ENCODE assay signal across 10 cellular contexts in the genomic region with DNA sequence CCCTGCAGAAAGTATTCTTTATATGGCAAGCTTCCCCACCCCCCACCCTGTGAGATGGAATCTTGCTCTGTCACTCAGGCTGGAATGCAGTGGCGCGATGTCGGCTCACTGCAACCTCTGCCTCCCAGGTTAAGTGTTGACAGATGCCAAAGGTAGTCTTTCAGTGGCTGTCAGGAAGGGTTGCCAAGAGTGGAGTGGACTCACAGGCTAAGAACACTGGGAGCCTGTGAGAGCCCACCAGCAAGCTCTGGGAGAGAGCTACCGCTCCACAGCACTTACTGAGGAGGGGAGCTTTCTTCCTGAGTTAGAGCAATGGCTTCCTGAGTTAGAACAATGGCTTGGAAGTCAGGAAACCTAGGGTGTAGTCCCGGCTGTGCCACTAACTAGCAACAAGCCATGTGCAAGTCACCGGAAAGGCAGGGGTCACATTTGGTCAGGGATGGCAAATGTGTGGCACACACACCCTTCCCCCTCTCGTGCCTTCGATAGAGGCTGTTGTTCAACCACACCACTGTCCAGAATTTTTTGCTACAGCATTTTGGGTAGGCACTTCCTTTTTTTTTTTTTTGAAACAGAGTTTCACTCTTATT. TPM values are rescaled to one million over a fixed set of nuclear protein-coding genes. Genes with fewer than 3 reads are reported as not detected.
DNase-seq lines count a peak whose midpoint lies in the region; ATAC-seq, FAIRE-seq and TF ChIP-seq lines count a peak whose summit lies in the region.
"Had no signal": no experiment of that assay in that cellular context is flagged by ENCODE, and none has a peak within 500 bp of the region (broad histone marks: within the 10 kb centered on the region; RNA-seq: fewer than 3 reads in every experiment).

No MANE protein-coding gene starts in this region.

- no TSS peak for BruUV-seq in endothelial cell of umbilical vein (replicated peaks; lab: Mats Ljungman, UMichigan)

- DNase-seq in MV-4-11 (lab: John Stamatoyannopoulos, UW): peak; percentile 98
- peak; percentile 90 for DNase-seq in endothelial cell of umbilical vein (ENCODE audit: low read depth, low spot score)
- peak; percentile 47 to 49 for DNase-seq in thyroid gland
- DNase-seq in amniotic stem cell (lab: John Stamatoyannopoulos, UW): no peak
- no peak for DNase-seq in activated CD4-positive, alpha-beta T cell treated with anti-CD3 and anti-CD28 coated beads for 36 hours
- no peak for DNase-seq in NCI-H2081 (lab: John Stamatoyannopoulos, UW)
- DNase-seq: SK-N-SH had no signal

- H3K9ac ChIP-seq in endothelial cell of umbilical vein (replicated peaks; ENCODE audit: extremely low read depth, insufficient read depth, low read length) (peak overlapping the region; percentile 84), mucosa of rectum (ENCODE audit: low read depth in 1 of 2, low read length in 2 of 2) (no peak overlapping the region)
- H3K9ac ChIP-seq: SK-N-SH had no signal

- H3K9me3 ChIP-seq in endothelial cell of umbilical vein (replicated peaks; ENCODE audit: control insufficient read depth, insufficient read depth, low read length): no peaks in the 10 kb centered on the region
- H3K9me3 ChIP-seq in mucosa of rectum (ENCODE audit: control insufficient read depth in 2 of 2, low read length in 2 of 2): no peaks in the 10 kb centered on the region
- H3K9me3 ChIP-seq in thyroid gland: no peaks in the 10 kb centered on the region
- H3K9me3 ChIP-seq: SK-N-SH had no signal

- H3K27ac Mint-ChIP-seq in activated CD4-positive, alpha-beta T cell treated with anti-CD3 and anti-CD28 coated beads for 36 hours: no peak overlapping the region

- H2AFZ ChIP-seq in endothelial cell of umbilical vein (ENCODE audit: low read depth, low read length): peak overlapping the region; percentile 68

- CTCF ChIA-PET in endothelial cell of umbilical vein (lab: Charles Lee): interaction anchor here (0.7 to 5.5 kb wide), 16 partner anchors 10 to 171 kb away, joined by 3 to 28 read pairs (median 4); a partner anchor contains a TSS
- CTCF ChIA-PET in activated CD4-positive, alpha-beta T cell treated with anti-CD3 and anti-CD28 coated beads for 36 hours (lab: Charles Lee): interaction anchor here (0.6 to 0.8 kb wide), 2 partner anchors 160 to 171 kb away, joined by 3 read pairs; no protein-coding TSS in a partner anchor

- H3K4me3 ChIP-seq in endothelial cell of umbilical vein (replicated peaks in 1 of 3; ENCODE audit: insufficient read depth in 1 of 3, low read depth in 1 of 3, low read length in 3 of 3) (peak overlapping the region in 2 of 3 experiments; percentile 32), mucosa of rectum (ENCODE audit: low read length in 2 of 2) (no peak overlapping the region), thyroid gland (replicated peaks in 1 of 3) (no peak overlapping the region)

- H3K36me3 ChIP-seq in endothelial cell of umbilical vein (ENCODE audit: control insufficient read depth in 2 of 2, extremely low read depth in 1 of 2, insufficient read depth in 2 of 2, low read length in 2 of 2) (no peaks in the 10 kb centered on the region), mucosa of rectum (ENCODE audit: control insufficient read depth in 2 of 2, insufficient read depth in 2 of 2, low read length in 2 of 2) (no peaks in the 10 kb centered on the region), thyroid gland (no peaks in the 10 kb centered on the region)

- no peaks in the 10 kb centered on the region for H3K36me3 Mint-ChIP-seq in activated CD4-positive, alpha-beta T cell treated with anti-CD3 and anti-CD28 coated beads for 36 hours (ENCODE audit: low read depth)

- TF ChIP-seq CTCF in endothelial cell of umbilical vein (IDR thresholded peaks at IDR 0.05; ENCODE audit: extremely low read depth in 1 of 2, insufficient read depth in 1 of 2, low read depth in 1 of 2, low read length in 2 of 2) (no peak), thyroid gland (IDR thresholded peaks at IDR 0.05) (no peak)

- ATAC-seq in activated CD4-positive, alpha-beta T cell treated with anti-CD3 and anti-CD28 coated beads for 36 hours: no peak
- ATAC-seq in HG02623 (IDR thresholded peaks at IDR 0.05; ENCODE audit: unreplicated experiment): no peak

- no peaks in the 10 kb centered on the region for H3K9me3 Mint-ChIP-seq in activated CD4-positive, alpha-beta T cell treated with anti-CD3 and anti-CD28 coated beads for 36 hours (ENCODE audit: low read depth)

- no peak overlapping the region for H3K4me3 Mint-ChIP-seq in activated CD4-positive, alpha-beta T cell treated with anti-CD3 and anti-CD28 coated beads for 36 hours

- intact Hi-C loops in endothelial cell of umbilical vein (cut with micrococcal nuclease) (loop anchor here (1.0 to 5.0 kb wide), 2 partner anchors 11 to 168 kb away; no protein-coding TSS in a partner anchor), thyroid gland (cut with DNase I) (no loop called here)
- intact Hi-C loops in activated CD4-positive, alpha-beta T cell treated with anti-CD3 and anti-CD28 coated beads for 36 hours (cut with DNase I, micrococcal nuclease): no loop called here

- peaks cover 13% of the 10 kb centered on the region for H3K79me2 ChIP-seq in endothelial cell of umbilical vein (ENCODE audit: control insufficient read depth, insufficient read depth, low read length)

- POLR2A ChIA-PET in endothelial cell of umbilical vein (lab: Charles Lee): interaction anchor here (0.6 to 1.9 kb wide), 2 partner anchors 18 to 42 kb away, joined by 3 to 7 read pairs; a partner anchor contains a TSS
- POLR2A ChIA-PET in activated CD4-positive, alpha-beta T cell treated with anti-CD3 and anti-CD28 coated beads for 36 hours (lab: Charles Lee): no interaction called here

- TF ChIP-seq POLR2A in endothelial cell of umbilical vein (IDR thresholded peaks at IDR 0.05; ENCODE audit: low read depth, low read length) (no peak), thyroid gland (IDR thresholded peaks at IDR 0.05) (no peak)

- H3K27me3 Mint-ChIP-seq in activated CD4-positive, alpha-beta T cell treated with anti-CD3 and anti-CD28 coated beads for 36 hours: no peaks in the 10 kb centered on the region

- FAIRE-seq in endothelial cell of umbilical vein (lab: Jason Lieb, UNC): peak; percentile 95

- no peaks in the 10 kb centered on the region for H3K9me1 ChIP-seq in endothelial cell of umbilical vein (replicated peaks; ENCODE audit: control insufficient read depth, extremely low read depth, insufficient read depth, low read length)

- H3K4me1 ChIP-seq in endothelial cell of umbilical vein (ENCODE audit: control insufficient read depth, extremely low read depth, insufficient read depth, low read length) (peaks cover 46% of the 10 kb centered on the region), mucosa of rectum (ENCODE audit: control insufficient read depth in 2 of 2, insufficient read depth in 2 of 2, low read length in 2 of 2) (peaks cover 14 to 20% of the 10 kb centered on the region in 2 donors), thyroid gland (no peaks in the 10 kb centered on the region)

- dilution Hi-C loops in endothelial cell of umbilical vein (cut with MboI; ENCODE audit: extremely low pct_ligation_motif_present, low sequenced_read_pairs): no loop called here

- 36% methylated on average over 7 to 8 of the region's 8 CpGs for WGBS in thyroid gland, 2 donors

- H3K4me1 Mint-ChIP-seq in activated CD4-positive, alpha-beta T cell treated with anti-CD3 and anti-CD28 coated beads for 36 hours: peaks cover 5% of the 10 kb centered on the region

- H3K27ac ChIP-seq in endothelial cell of umbilical vein (ENCODE audit: insufficient read depth, low read depth, low read length) (peak overlapping the region; percentile 82), mucosa of rectum (ENCODE audit: low read depth in 2 of 2, low read length in 2 of 2) (peak overlapping the region; percentile 42 to 61), thyroid gland (peak overlapping the region in 2 of 3 donors; percentile 6 to 10)

- no peaks in the 10 kb centered on the region for H3K27me3 ChIP-seq in endothelial cell of umbilical vein (ENCODE audit: control insufficient read depth in 2 of 2, insufficient read depth in 2 of 2, low read length in 2 of 2)
- H3K27me3 ChIP-seq in mucosa of rectum (ENCODE audit: control insufficient read depth in 2 of 2, insufficient read depth in 2 of 2, low read length in 2 of 2): no peaks in the 10 kb centered on the region
- H3K27me3 ChIP-seq in thyroid gland: no peaks in the 10 kb centered on the region

- peak overlapping the region; percentile 95 for H3K4me2 ChIP-seq in endothelial cell of umbilical vein (ENCODE audit: insufficient read depth, low read length)
- H3K4me2 ChIP-seq: SK-N-SH had no signal

- no peaks in the 10 kb centered on the region for H4K20me1 ChIP-seq in endothelial cell of umbilical vein (replicated peaks; ENCODE audit: control insufficient read depth, extremely low read depth, insufficient read depth, low read length)

RNA-seq across cellular contexts. Expression of a gene that starts 2.6 kb away (rescaled TPM):
- total RNA-seq in endothelial cell of umbilical vein (182 and 216 TPM in 2 replicates), thyroid gland (100 to 1,000 TPM in 2 of 4 donors, 10 to 100 TPM in 2; 69.0 to 208 (median 133) TPM)
- polyA plus RNA-seq in endothelial cell of umbilical vein: 909 and 1,090 TPM in 2 replicates
- 669 and 743 TPM in 2 replicates for polyA plus RNA-seq in endothelial cell of umbilical vein (2011; cell fraction: cytosol; rRNA removed)
- polyA plus RNA-seq in endothelial cell of umbilical vein (2011; cell fraction: nucleus; rRNA removed): 138 and 187 TPM in 2 replicates
- polyA plus RNA-seq in endothelial cell of umbilical vein (2012): 111 TPM in 2 replicates
- 628 and 752 TPM in 2 replicates for polyA minus RNA-seq in endothelial cell of umbilical vein
- polyA minus RNA-seq in endothelial cell of umbilical vein (2011; cell fraction: cytosol; rRNA and poly(A)+ RNA removed): not detected
- 35.0 and 51.5 TPM in 2 replicates for polyA minus RNA-seq in endothelial cell of umbilical vein (2011; cell fraction: nucleus; rRNA and poly(A)+ RNA removed)
- not detected for total RNA-seq in activated CD4-positive, alpha-beta T cell treated with anti-CD3 and anti-CD28 coated beads for 36 hours
- total RNA-seq: LHCN-M2 had no signal
- polyA plus RNA-seq: SK-N-SH had no signal

RNA-seq across cellular contexts. Expression of a gene that starts 19.0 kb away (rescaled TPM):
- 0.33 TPM in 1 of 2 replicates, not detected in the other for total RNA-seq in endothelial cell of umbilical vein
- polyA plus RNA-seq in endothelial cell of umbilical vein: 0.70 and 0.79 TPM in 2 replicates
- polyA plus RNA-seq in endothelial cell of umbilical vein (2011; cell fraction: cytosol; rRNA removed): 0.52 and 0.54 TPM in 2 replicates
- not detected in 2 replicates for polyA plus RNA-seq in endothelial cell of umbilical vein (2011; cell fraction: nucleus; rRNA removed)
- 0.28 TPM in 1 of 2 replicates, not detected in the other for polyA plus RNA-seq in endothelial cell of umbilical vein (2012)
- polyA minus RNA-seq in endothelial cell of umbilical vein: 0.80 and 1.0 TPM in 2 replicates
- not detected for polyA minus RNA-seq in endothelial cell of umbilical vein (2011; cell fraction: cytosol; rRNA and poly(A)+ RNA removed)
- not detected in 2 replicates for polyA minus RNA-seq in endothelial cell of umbilical vein (2011; cell fraction: nucleus; rRNA and poly(A)+ RNA removed)
- total RNA-seq in thyroid gland: 10 to 100 TPM in 1 of 4 donors, 1 to 10 TPM in 3; 1.8 to 13.2 (median 6.2) TPM
- under 1 TPM; 0.46 to 0.62 TPM for total RNA-seq in activated CD4-positive, alpha-beta T cell treated with anti-CD3 and anti-CD28 coated beads for 36 hours
- total RNA-seq: LHCN-M2 had no signal
- polyA plus RNA-seq: SK-N-SH had no signal

RNA-seq across cellular contexts. Expression of a gene that starts 31.8 kb away (rescaled TPM):
- total RNA-seq in endothelial cell of umbilical vein (not detected in 2 replicates), thyroid gland (not detected)
- not detected in 2 replicates for polyA plus RNA-seq in endothelial cell of umbilical vein
- polyA plus RNA-seq in endothelial cell of umbilical vein (2011; cell fraction: cytosol; rRNA removed): not detected in 2 replicates
- not detected in 2 replicates for polyA plus RNA-seq in endothelial cell of umbilical vein (2011; cell fraction: nucleus; rRNA removed)
- not detected in 2 replicates for polyA plus RNA-seq in endothelial cell of umbilical vein (2012)
- not detected in 2 replicates for polyA minus RNA-seq in endothelial cell of umbilical vein
- polyA minus RNA-seq in endothelial cell of umbilical vein (2011; cell fraction: cytosol; rRNA and poly(A)+ RNA removed): not detected
- polyA minus RNA-seq in endothelial cell of umbilical vein (2011; cell fraction: nucleus; rRNA and poly(A)+ RNA removed): not detected in 2 replicates
- not detected for total RNA-seq in activated CD4-positive, alpha-beta T cell treated with anti-CD3 and anti-CD28 coated beads for 36 hours
- total RNA-seq: LHCN-M2 had no signal
- polyA plus RNA-seq: SK-N-SH had no signal

RNA-seq across cellular contexts. Expression of a gene that starts 54.4 kb away (rescaled TPM):
- total RNA-seq in endothelial cell of umbilical vein (not detected in 2 replicates), thyroid gland (not detected)
- not detected in 2 replicates for polyA plus RNA-seq in endothelial cell of umbilical vein
- not detected in 2 replicates for polyA plus RNA-seq in endothelial cell of umbilical vein (2011; cell fraction: cytosol; rRNA removed)
- not detected in 2 replicates for polyA plus RNA-seq in endothelial cell of umbilical vein (2011; cell fraction: nucleus; rRNA removed)
- polyA plus RNA-seq in endothelial cell of umbilical vein (2012): not detected in 2 replicates
- not detected in 2 replicates for polyA minus RNA-seq in endothelial cell of umbilical vein
- not detected for polyA minus RNA-seq in endothelial cell of umbilical vein (2011; cell fraction: cytosol; rRNA and poly(A)+ RNA removed)
- polyA minus RNA-seq in endothelial cell of umbilical vein (2011; cell fraction: nucleus; rRNA and poly(A)+ RNA removed): not detected in 2 replicates
- not detected for total RNA-seq in activated CD4-positive, alpha-beta T cell treated with anti-CD3 and anti-CD28 coated beads for 36 hours
- total RNA-seq: LHCN-M2 had no signal
- polyA plus RNA-seq: SK-N-SH had no signal

Comparison
In these comparisons a context has a peak if more than half of its experiments do, and no peak if none do; other contexts are left out.
1. DNase-seq: peak in MV-4-11 (single experiment), endothelial cell of umbilical vein (single experiment) and thyroid gland (2 of 2); none in amniotic stem cell (single experiment), activated CD4-positive, alpha-beta T cell treated with anti-CD3 and anti-CD28 coated beads for 36 hours (single experiment) and NCI-H2081 (0 of 2).
2. H3K27ac ChIP-seq: peak in every context shown above with its lines; median percentile 82 in endothelial cell of umbilical vein; 52 in mucosa of rectum; 8 in thyroid gland.
3. H3K4me3 ChIP-seq: peak in endothelial cell of umbilical vein (2 of 3); none in mucosa of rectum (0 of 2) and thyroid gland (0 of 3).
4. RNA of a gene that starts 2.6 kb away (total RNA-seq): 69.0 to 208 TPM in thyroid gland and 182 to 216 TPM in endothelial cell of umbilical vein; not detected in activated CD4-positive, alpha-beta T cell treated with anti-CD3 and anti-CD28 coated beads for 36 hours; every median in the first group is over 10 times any median in the second.